In the genomic region with DNA sequence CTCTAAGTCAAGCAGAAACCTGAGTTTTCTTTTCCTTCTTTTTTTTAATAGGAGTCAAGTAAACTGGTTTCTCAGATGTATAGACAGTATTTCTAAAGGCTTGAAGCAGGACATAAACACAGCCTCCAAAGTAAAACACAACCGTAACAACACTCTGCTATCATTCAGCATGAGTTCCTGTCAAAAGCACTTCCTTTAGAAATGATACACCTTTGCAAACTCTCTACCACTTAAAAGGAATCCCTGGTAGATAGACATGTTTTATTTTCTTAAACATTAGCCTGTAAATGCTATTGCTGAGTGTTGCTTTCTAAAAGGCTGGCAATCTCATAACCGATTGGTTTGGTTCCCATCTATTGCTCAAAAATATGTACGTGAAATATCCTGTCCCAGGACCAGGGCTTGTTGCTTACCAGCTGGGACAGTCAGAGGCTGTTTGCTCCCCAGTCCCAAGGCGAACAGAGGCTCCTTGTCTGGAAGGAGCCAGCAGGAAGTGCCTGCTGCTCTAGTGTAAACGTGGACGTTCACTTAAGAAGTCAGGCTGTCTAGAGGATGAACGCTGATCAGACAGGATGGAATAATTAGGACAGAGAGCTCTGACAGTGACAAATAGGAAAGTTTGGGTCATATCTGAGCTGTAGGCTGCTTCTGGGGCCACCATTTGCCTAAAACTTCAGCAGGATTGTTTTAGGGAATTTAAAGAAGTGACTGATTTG, we compare ENCODE assay signal across 8 cellular contexts.
A peak's percentile ranks its signal among the peaks of the same experiment; 100 is the strongest.
DNase-seq lines count a peak whose midpoint lies in the region; ATAC-seq and TF ChIP-seq lines count a peak whose summit lies in the region.

No MANE protein-coding gene starts in this region.

- H3K4me1 Mint-ChIP-seq in HFFc6 (ENCODE audit: low read depth) = no peaks in the 10 kb centered on the region
- peaks cover 36% of the 10 kb centered on the region for H3K4me1 Mint-ChIP-seq in activated T-cell treated with anti-CD3 and anti-CD28 coated beads, Interleukin-2, amount 50 U/mL, for 4 hours (ENCODE audit: low read depth)

- TF ChIP-seq CTCF in HFFc6 (IDR thresholded peaks at IDR 0.05) = no peak

- intact Hi-C loops in left cardiac atrium (cut with DNase I) = no loop called here

- peak overlapping the region; percentile 44; the same call in 1 of the 2 replicates for H3K27ac Mint-ChIP-seq in HFFc6

- DNase-seq in HFFc6 (peak; percentile 3), left cardiac atrium (peak; percentile 49), retina (peak; percentile 63), LoVo (ENCODE audit: low spot score) (no peak), SIG-M5 (lab: John Stamatoyannopoulos, UW) (no peak), RPMI8226 (no peak), NCI-H2081 (lab: John Stamatoyannopoulos, UW) (no peak)
- DNase-seq in activated T-cell treated with anti-CD3 and anti-CD28 coated beads, Interleukin-2, amount 50 U/mL, for 4 hours = no peak

- ATAC-seq in activated T-cell treated with anti-CD3 and anti-CD28 coated beads, Interleukin-2, amount 50 U/mL, for 4 hours = peak; percentile 41 to 76
- peak; percentile 69 to 87 for ATAC-seq in left cardiac atrium

- no peaks in the 10 kb centered on the region for H3K36me3 Mint-ChIP-seq in HFFc6 (ENCODE audit: low read depth)
- no peaks in the 10 kb centered on the region for H3K36me3 Mint-ChIP-seq in activated T-cell treated with anti-CD3 and anti-CD28 coated beads, Interleukin-2, amount 50 U/mL, for 4 hours (ENCODE audit: insufficient read depth)

- peaks cover 3% of the 10 kb centered on the region for H3K27me3 Mint-ChIP-seq in HFFc6 (ENCODE audit: insufficient read depth)
- H3K27me3 Mint-ChIP-seq in activated T-cell treated with anti-CD3 and anti-CD28 coated beads, Interleukin-2, amount 50 U/mL, for 4 hours (ENCODE audit: low read depth) = no peaks in the 10 kb centered on the region

- no peak overlapping the region for H3K4me3 Mint-ChIP-seq in HFFc6
- peak overlapping the region; percentile 77 for H3K4me3 Mint-ChIP-seq in activated T-cell treated with anti-CD3 and anti-CD28 coated beads, Interleukin-2, amount 50 U/mL, for 4 hours

- H3K9me3 Mint-ChIP-seq in HFFc6 = no peaks in the 10 kb centered on the region
- no peaks in the 10 kb centered on the region for H3K9me3 Mint-ChIP-seq in activated T-cell treated with anti-CD3 and anti-CD28 coated beads, Interleukin-2, amount 50 U/mL, for 4 hours

Comparison
In these comparisons a context has a peak if more than half of its experiments do, and no peak if none do; other contexts are left out.
1. DNase-seq: peak in HFFc6 (single experiment), left cardiac atrium (single experiment) and retina (single experiment); none in activated T-cell treated with anti-CD3 and anti-CD28 coated beads, Interleukin-2, amount 50 U/mL, for 4 hours (single experiment), LoVo (single experiment), SIG-M5 (single experiment), RPMI8226 (single experiment) and NCI-H2081 (0 of 2).